ENCODE assay signal across 10 cellular contexts in genomic region chr3:189305412-189305811, GRCh38.
DNase-seq lines count a peak whose midpoint lies in the region; ATAC-seq and TF ChIP-seq lines count a peak whose summit lies in the region.
"Had no signal": no experiment of that assay in that cellular context is flagged by ENCODE, and none has a peak within 500 bp of the region (broad histone marks: within the 10 kb centered on the region; RNA-seq: fewer than 3 reads in every experiment).

No MANE protein-coding gene starts in this region.

- peak overlapping the region; percentile 63 for H3K4me2 ChIP-seq in mammary epithelial cell (ENCODE audit: insufficient read depth, low read depth, low read length)
- H3K4me2 ChIP-seq: BLaER1 treated with 17β-estradiol and CSF1 and Interleukin-3, amounts not matched to agents 10 nM and 100 nM had no signal

- no peaks in the 10 kb centered on the region for H3K36me3 ChIP-seq in mammary epithelial cell (ENCODE audit: insufficient read depth, low read length)
- H3K36me3 ChIP-seq: BLaER1 treated with 17β-estradiol and CSF1 and Interleukin-3, amounts not matched to agents 10 nM and 100 nM had no signal

- dilution Hi-C loops in mammary epithelial cell (cut with HindIII; ENCODE audit: low sequenced_read_pairs): no loop called here

- peaks cover 1% of the 10 kb centered on the region for H3K36me3 Mint-ChIP-seq in activated naive CD4-positive, alpha-beta T cell treated with anti-CD3 and anti-CD28 coated beads, Interleukin-2, amount 50 U/mL, for 24 hours

- intact Hi-C loops in mammary epithelial cell (cut with micrococcal nuclease): no loop called here

- H3K4me1 ChIP-seq in mammary epithelial cell (ENCODE audit: insufficient read depth, low read length): peaks cover 44% of the 10 kb centered on the region
- H3K4me1 ChIP-seq: BLaER1 treated with 17β-estradiol and CSF1 and Interleukin-3, amounts not matched to agents 10 nM and 100 nM had no signal

- H3K4me3 ChIP-seq in mammary epithelial cell (replicated peaks in 1 of 3; ENCODE audit: insufficient read depth in 1 of 3, low read depth in 2 of 3, low read length in 3 of 3): no peak overlapping the region
- H3K4me3 ChIP-seq: BLaER1 treated with 17β-estradiol and CSF1 and Interleukin-3, amounts not matched to agents 10 nM and 100 nM had no signal

- CTCF ChIA-PET in mammary epithelial cell (lab: Charles Lee; ENCODE audit: low non-redundant PET): no interaction called here

- no peaks in the 10 kb centered on the region for H3K27me3 ChIP-seq in mammary epithelial cell (ENCODE audit: insufficient read depth, low read length)
- H3K27me3 ChIP-seq: BLaER1 treated with 17β-estradiol and CSF1 and Interleukin-3, amounts not matched to agents 10 nM and 100 nM had no signal

- 6% methylated on average over 1 of the region's 1 CpG for WGBS in mammary epithelial cell (ENCODE audit: low coverage, missing lambda C conversion rate)

- TF ChIP-seq CTCF in mammary epithelial cell (conservative IDR thresholded peaks at IDR 0.05 in 1 of 2, IDR thresholded peaks at IDR 0.05 in 1 of 2; ENCODE audit: extremely low read depth in 1 of 2, insufficient read depth in 1 of 2, low read depth in 1 of 2, low read length in 2 of 2): no peak

- H3K9ac ChIP-seq in mammary epithelial cell (ENCODE audit: insufficient read depth, low read length): peak overlapping the region; percentile 39
- H3K9ac ChIP-seq: BLaER1 treated with 17β-estradiol and CSF1 and Interleukin-3, amounts not matched to agents 10 nM and 100 nM had no signal

- H4K20me1 ChIP-seq in mammary epithelial cell (ENCODE audit: insufficient read depth, low read length): no peaks in the 10 kb centered on the region
- H4K20me1 ChIP-seq: BLaER1 treated with 17β-estradiol and CSF1 and Interleukin-3, amounts not matched to agents 10 nM and 100 nM had no signal

- peaks cover 55% of the 10 kb centered on the region for H3K4me1 Mint-ChIP-seq in activated naive CD4-positive, alpha-beta T cell treated with anti-CD3 and anti-CD28 coated beads, Interleukin-2, amount 50 U/mL, for 24 hours

- DNase-seq in activated naive CD4-positive, alpha-beta T cell treated with anti-CD3 and anti-CD28 coated beads, Interleukin-2, amount 50 U/mL, for 16 hours: no peak
- DNase-seq in mammary epithelial cell (peak; percentile 56), germinal center (ENCODE audit: low spot score) (no peak), NCI-H2029 treated with DMSO at 0.1 percent for 48 hours (lab: John Stamatoyannopoulos, UW) (no peak), caudate nucleus (lab: John Stamatoyannopoulos, UW) (no peak)
- DNase-seq: stimulated activated naive CD4-positive, alpha-beta T cell treated with Interleukin-2 at 50 U/mL for 16 hours had no signal

- H3K27ac ChIP-seq in mammary epithelial cell (ENCODE audit: insufficient read depth, low read depth, low read length): peak overlapping the region; percentile 69
- H3K27ac ChIP-seq in caudate nucleus (ENCODE audit: low read depth, low read length): no peak overlapping the region
- H3K27ac ChIP-seq: BLaER1 treated with 17β-estradiol and CSF1 and Interleukin-3, amounts not matched to agents 10 nM and 100 nM had no signal

- peak overlapping the region; percentile 27 for H3K4me3 Mint-ChIP-seq in activated naive CD4-positive, alpha-beta T cell treated with anti-CD3 and anti-CD28 coated beads, Interleukin-2, amount 50 U/mL, for 24 hours

- no peaks in the 10 kb centered on the region for H3K27me3 Mint-ChIP-seq in activated naive CD4-positive, alpha-beta T cell treated with anti-CD3 and anti-CD28 coated beads, Interleukin-2, amount 50 U/mL, for 24 hours

- peak; percentile 57 for ATAC-seq in HG03095 (IDR thresholded peaks at IDR 0.05; ENCODE audit: unreplicated experiment)
- ATAC-seq in SK-N-SH treated with all-trans-retinoic acid at 6 μM for 48 hours: no peak

- in situ Hi-C loops in mammary epithelial cell (cut with MboI; ENCODE audit: low sequenced_read_pairs in 2 of 2): no loop called here

- no peak overlapping the region for H3K27ac Mint-ChIP-seq in activated naive CD4-positive, alpha-beta T cell treated with anti-CD3 and anti-CD28 coated beads, Interleukin-2, amount 50 U/mL, for 24 hours

- BruUV-seq in mammary epithelial cell (replicated peaks; lab: Mats Ljungman, UMichigan): no TSS peak

- H3K79me2 ChIP-seq in mammary epithelial cell (ENCODE audit: insufficient read depth, low read length): no peaks in the 10 kb centered on the region

- no peaks in the 10 kb centered on the region for H3K9me3 ChIP-seq in mammary epithelial cell (replicated peaks; ENCODE audit: insufficient read depth, low read length)
- H3K9me3 ChIP-seq: BLaER1 treated with 17β-estradiol and CSF1 and Interleukin-3, amounts not matched to agents 10 nM and 100 nM had no signal

- no peaks in the 10 kb centered on the region for H3K9me3 Mint-ChIP-seq in activated naive CD4-positive, alpha-beta T cell treated with anti-CD3 and anti-CD28 coated beads, Interleukin-2, amount 50 U/mL, for 24 hours

- H2AFZ ChIP-seq in mammary epithelial cell (ENCODE audit: low read depth, low read length): peak overlapping the region; percentile 60

TF ChIP-seq in SK-N-SH treated with all-trans-retinoic acid at 6 μM for 48 hours, 23 proteins besides CTCF, POLR2A, EP300 and RAD21 (continues in another document):
- TF ChIP-seq SNAI2 (CRISPR knock-in tag; IDR thresholded peaks at IDR 0.05) (no peak), ZNF565 (CRISPR knock-in tag; conservative IDR thresholded peaks at IDR 0.05; ENCODE audit: low read depth) (no peak), GLIS3 (CRISPR knock-in tag; IDR thresholded peaks at IDR 0.05) (no peak), TCF4 (CRISPR knock-in tag; IDR thresholded peaks at IDR 0.05; ENCODE audit: borderline replicate concordance) (no peak), OSR1 (CRISPR knock-in tag; IDR thresholded peaks at IDR 0.05) (no peak), ZFP30 (CRISPR knock-in tag; IDR thresholded peaks at IDR 0.05) (no peak), POU6F1 (CRISPR knock-in tag; IDR thresholded peaks at IDR 0.05; ENCODE audit: borderline replicate concordance, low read depth) (no peak), RARB (CRISPR knock-in tag; IDR thresholded peaks at IDR 0.05) (no peak), PATZ1 (CRISPR knock-in tag; IDR thresholded peaks at IDR 0.05; ENCODE audit: borderline replicate concordance) (no peak), ARNTL (CRISPR knock-in tag; IDR thresholded peaks at IDR 0.05; ENCODE audit: borderline replicate concordance, low read depth) (no peak), TSHZ2 (CRISPR knock-in tag; IDR thresholded peaks at IDR 0.05) (no peak)
